8 cellular contexts compared by ENCODE assay signal in genomic region chr7:20219446-20220292, GRCh38. TPM values are rescaled to one million over a fixed set of nuclear protein-coding genes. Genes with fewer than 3 reads are reported as not detected.
A peak's percentile ranks its signal among the peaks of the same experiment; 100 is the strongest.
DNase-seq lines count a peak whose midpoint lies in the region; ATAC-seq and TF ChIP-seq lines count a peak whose summit lies in the region.

No MANE protein-coding gene starts in this region.

- H3K27ac ChIP-seq in gastroesophageal sphincter: peak overlapping the region in 3 of 4 donors; percentile 23 to 55 (median 46)
- peak overlapping the region; percentile 42 for H3K27ac ChIP-seq in trophoblast cell (ENCODE audit: low read depth, low read length)
- no peak overlapping the region for H3K27ac ChIP-seq in effector memory CD4-positive, alpha-beta T cell (ENCODE audit: insufficient read depth, low read length, poor library complexity, severe bottlenecking)

- no peak overlapping the region for H2BK12ac ChIP-seq in trophoblast cell (ENCODE audit: low read length)

- H3K4me3 ChIP-seq in gastroesophageal sphincter: no peak overlapping the region
- no peak overlapping the region for H3K4me3 ChIP-seq in trophoblast cell (ENCODE audit: low read depth, low read length)
- H3K4me3 ChIP-seq in effector memory CD4-positive, alpha-beta T cell (ENCODE audit: insufficient read depth, low read depth, low read length, poor library complexity, severe bottlenecking): no peak overlapping the region

- no peak for TF ChIP-seq CTCF in gastroesophageal sphincter (IDR thresholded peaks at IDR 0.05)

- H2AFZ ChIP-seq in trophoblast cell (ENCODE audit: insufficient read depth, low read length, poor library complexity): no peak overlapping the region

- no peaks in the 10 kb centered on the region for H3K27me3 Mint-ChIP-seq in T-helper 17 cell

- 67 to 69% methylated on average over 1 to 4 of the region's 7 CpGs for WGBS in gastroesophageal sphincter (ENCODE audit: low coverage in 1 of 2), 2 donors
- no CpG with 5 or more reads among the region's 7 CpGs for WGBS in trophoblast cell (ENCODE audit: extremely low coverage, insufficient coverage, insufficient read length)

- H3K4me3 Mint-ChIP-seq in T-helper 17 cell: no peak overlapping the region

- H4K8ac ChIP-seq in trophoblast cell (ENCODE audit: low read depth, low read length): no peak overlapping the region

- H2BK120ac ChIP-seq in trophoblast cell (ENCODE audit: insufficient read depth, low read length, poor library complexity): no peak overlapping the region

- TF ChIP-seq POLR2A in GM18505 (IDR thresholded peaks at IDR 0.05; ENCODE audit: borderline replicate concordance, extremely low read depth, insufficient read depth, insufficient read length) (peak; percentile 77), gastroesophageal sphincter (IDR thresholded peaks at IDR 0.05) (no peak)

- no peak overlapping the region for H3K9ac ChIP-seq in trophoblast cell (ENCODE audit: low read length)

- no peak overlapping the region for H2AK5ac ChIP-seq in trophoblast cell (ENCODE audit: low read length)

- no peak overlapping the region for H3K18ac ChIP-seq in trophoblast cell (ENCODE audit: low read length)

- H3K4me1 ChIP-seq in gastroesophageal sphincter (peaks cover 0 to 15% (median 4%) of the 10 kb centered on the region in 3 donors), trophoblast cell (ENCODE audit: control insufficient read depth in 1 of 2, insufficient read depth in 2 of 2, low read length in 2 of 2) (peaks cover 2 to 5% of the 10 kb centered on the region in 2 experiments)
- H3K4me1 ChIP-seq in effector memory CD4-positive, alpha-beta T cell (ENCODE audit: control insufficient read depth, insufficient read depth, low read length, poor library complexity, severe bottlenecking): no peaks in the 10 kb centered on the region

- no peak overlapping the region for H3K4me2 ChIP-seq in trophoblast cell (ENCODE audit: low read length)

- no peak overlapping the region for H2BK5ac ChIP-seq in trophoblast cell (ENCODE audit: low read depth, low read length, poor library complexity)

- no peak overlapping the region for H3K27ac Mint-ChIP-seq in T-helper 17 cell

- H3K9me3 ChIP-seq in T-helper 17 cell (ENCODE audit: control insufficient read depth, low read length, poor library complexity, severe bottlenecking) (no peaks in the 10 kb centered on the region), gastroesophageal sphincter (no peaks in the 10 kb centered on the region), trophoblast cell (ENCODE audit: insufficient read depth, low read depth, low read length) (no peaks in the 10 kb centered on the region)
- H3K9me3 ChIP-seq in effector memory CD4-positive, alpha-beta T cell (ENCODE audit: control insufficient read depth, low read length): no peaks in the 10 kb centered on the region

- no peak overlapping the region for H3K4ac ChIP-seq in trophoblast cell (ENCODE audit: low read depth, low read length)

- H4K91ac ChIP-seq in trophoblast cell (ENCODE audit: low read depth, low read length): no peak overlapping the region

- H3K36me3 ChIP-seq in gastroesophageal sphincter (no peaks in the 10 kb centered on the region), trophoblast cell (ENCODE audit: control insufficient read depth in 1 of 2, insufficient read depth in 2 of 2, low read length in 2 of 2) (no peaks in the 10 kb centered on the region)
- no peaks in the 10 kb centered on the region for H3K36me3 ChIP-seq in effector memory CD4-positive, alpha-beta T cell (ENCODE audit: control insufficient read depth, insufficient read depth, low read length)

- H3K4me1 Mint-ChIP-seq in T-helper 17 cell: no peaks in the 10 kb centered on the region

- H3K27me3 ChIP-seq in gastroesophageal sphincter: no peaks in the 10 kb centered on the region
- no peaks in the 10 kb centered on the region for H3K27me3 ChIP-seq in trophoblast cell (ENCODE audit: insufficient read depth, low read length)
- H3K27me3 ChIP-seq in effector memory CD4-positive, alpha-beta T cell (replicated peaks; ENCODE audit: control insufficient read depth, insufficient read depth, low read length, poor library complexity, severe bottlenecking): no peaks in the 10 kb centered on the region

- peak; percentile 80 for ATAC-seq in GM18505 (IDR thresholded peaks at IDR 0.05; ENCODE audit: unreplicated experiment)
- peak; percentile 71 for ATAC-seq in T-helper 17 cell
- ATAC-seq in gastroesophageal sphincter: peak; percentile 73

- no peaks in the 10 kb centered on the region for H3K79me2 ChIP-seq in trophoblast cell (ENCODE audit: control insufficient read depth, insufficient read depth, low read length, poor library complexity)

- DNase-seq in HCEC 1CT: peak; percentile 94
- DNase-seq in LHCN-M2 (ENCODE audit: low read depth): peak; percentile 100
- no peak for DNase-seq in T-helper 17 cell
- DNase-seq in trophoblast cell: peak; percentile 95 to 97
- DNase-seq in activated CD4-positive, alpha-beta T cell treated with anti-CD3 and anti-CD28 coated beads, Interleukin-2, amount 50 U/mL, for 4 hours: no peak
- DNase-seq in effector memory CD4-positive, alpha-beta T cell: no peak

- H3K36me3 Mint-ChIP-seq in T-helper 17 cell (ENCODE audit: low read depth): no peaks in the 10 kb centered on the region

- H3K23ac ChIP-seq in trophoblast cell (ENCODE audit: low read length): no peak overlapping the region

- no peak for TF ChIP-seq EP300 in gastroesophageal sphincter (IDR thresholded peaks at IDR 0.05)

- H3K14ac ChIP-seq in trophoblast cell (ENCODE audit: low read length): no peak overlapping the region

- peaks cover 2% of the 10 kb centered on the region for H3K79me1 ChIP-seq in trophoblast cell (ENCODE audit: low read length)

- no peak overlapping the region for H4K12ac ChIP-seq in trophoblast cell (ENCODE audit: low read depth, low read length)

RNA-seq across cellular contexts. Expression of gene MACC1, which starts 2.5 kb away (rescaled TPM):
- total RNA-seq in LHCN-M2 (2014; rRNA removed) (0.06 and 0.11 TPM in 2 replicates), T-helper 17 cell (under 1 TPM; 0.42 to 0.65 TPM), gastroesophageal sphincter (1 to 10 TPM in 1 of 4 donors, under 1 TPM in 3; under 0.01 to 2.9 (median 0.25) TPM)
- 0.01 TPM for polyA plus RNA-seq in LHCN-M2 (2012)
- polyA plus RNA-seq in trophoblast cell (2013): 0.73 and 0.82 TPM in 2 replicates

Comparison
In these comparisons a context has a peak if more than half of its experiments do, and no peak if none do; other contexts are left out.
1. DNase-seq: peak in HCEC 1CT (single experiment), LHCN-M2 (single experiment) and trophoblast cell (2 of 2); none in T-helper 17 cell (0 of 3), activated CD4-positive, alpha-beta T cell treated with anti-CD3 and anti-CD28 coated beads, Interleukin-2, amount 50 U/mL, for 4 hours (0 of 2) and effector memory CD4-positive, alpha-beta T cell (0 of 3).
2. Peak in every context shown above with its lines, with median percentiles within 50 percentile points of each other: ATAC-seq.